21 cellular contexts compared by ENCODE assay signal in the genomic region with DNA sequence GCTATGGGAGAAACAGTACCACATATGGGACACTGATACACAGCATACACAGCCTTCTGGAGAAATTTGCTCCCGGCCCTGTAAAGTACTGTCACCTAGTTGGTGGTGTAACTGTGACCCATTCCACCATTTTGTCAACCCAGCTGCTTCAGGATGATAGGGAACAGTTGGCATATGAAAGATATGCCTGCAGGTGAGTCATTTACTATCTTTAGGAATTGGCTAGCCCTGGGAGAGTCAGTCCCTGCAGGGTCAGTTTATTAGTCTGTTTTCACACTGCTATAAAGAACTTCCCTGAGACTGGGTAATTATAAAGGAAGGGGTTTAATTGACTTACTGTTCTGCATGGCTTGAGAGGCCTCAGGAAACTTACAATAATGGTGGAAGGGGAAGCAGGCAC. TPM values are rescaled to one million over a fixed set of nuclear protein-coding genes. Genes with fewer than 3 reads are reported as not detected.
DNase-seq lines count a peak whose midpoint lies in the region; ATAC-seq, FAIRE-seq and TF ChIP-seq lines count a peak whose summit lies in the region.
"Had no signal": no experiment of that assay in that cellular context is flagged by ENCODE, and none has a peak within 500 bp of the region (broad histone marks: within the 10 kb centered on the region; RNA-seq: fewer than 3 reads in every experiment).

No MANE protein-coding gene starts in this region.

- H3K27ac ChIP-seq in heart right ventricle (no peak overlapping the region), right cardiac atrium (ENCODE audit: low read length) (no peak overlapping the region), foreskin keratinocyte (no peak overlapping the region), psoas muscle (peak overlapping the region; percentile 6), small intestine (ENCODE audit: low read depth in 1 of 2, low read length in 1 of 2) (no peak overlapping the region), body of pancreas (no peak overlapping the region)

- TF ChIP-seq POLR2A in body of pancreas (IDR thresholded peaks at IDR 0.05): no peak

- H3K4me1 ChIP-seq in heart right ventricle (peaks cover 0 to 5% (median 0%) of the 10 kb centered on the region in 9 donors), right cardiac atrium (ENCODE audit: control insufficient read depth, insufficient read depth, low read length) (no peaks in the 10 kb centered on the region), foreskin keratinocyte (peaks cover 5% of the 10 kb centered on the region), psoas muscle (peaks cover 11% of the 10 kb centered on the region), small intestine (ENCODE audit: control insufficient read depth in 2 of 2, insufficient read depth in 1 of 2, low read depth in 1 of 2, low read length in 1 of 2) (no peaks in the 10 kb centered on the region), body of pancreas (no peaks in the 10 kb centered on the region)
- H3K4me1 ChIP-seq: HAP-1 had no signal

- H3K27me3 ChIP-seq in heart right ventricle: no peaks in the 10 kb centered on the region
- no peaks in the 10 kb centered on the region for H3K27me3 ChIP-seq in right cardiac atrium (ENCODE audit: control insufficient read depth, insufficient read depth)
- no peaks in the 10 kb centered on the region for H3K27me3 ChIP-seq in foreskin keratinocyte
- H3K27me3 ChIP-seq in psoas muscle (ENCODE audit: insufficient read depth in 3 of 3, low read length in 2 of 3): no peaks in the 10 kb centered on the region
- no peaks in the 10 kb centered on the region for H3K27me3 ChIP-seq in small intestine (ENCODE audit: control insufficient read depth in 2 of 2, insufficient read depth in 2 of 2, low read length in 2 of 2)
- no peaks in the 10 kb centered on the region for H3K27me3 ChIP-seq in body of pancreas

- WGBS in heart right ventricle, 2 donors: 92 to 100% methylated on average over 1 of the region's 1 CpG
- 98% methylated on average over 1 of the region's 1 CpG for WGBS in right cardiac atrium
- 79 to 94% (median 85%) methylated on average over 1 of the region's 1 CpG for WGBS in psoas muscle, 3 donors
- WGBS in small intestine, 3 donors: 82 to 95% (median 89%) methylated on average over 1 of the region's 1 CpG
- WGBS in body of pancreas, 2 donors: 83 to 100% methylated on average over 1 of the region's 1 CpG

- peaks cover 0 to 4% (median 0%) of the 10 kb centered on the region in 11 donors for H3K9me3 ChIP-seq in heart right ventricle
- H3K9me3 ChIP-seq in right cardiac atrium (ENCODE audit: control insufficient read depth, low read length): no peaks in the 10 kb centered on the region
- H3K9me3 ChIP-seq in psoas muscle: peaks cover 6% of the 10 kb centered on the region
- H3K9me3 ChIP-seq in small intestine (ENCODE audit: control insufficient read depth, low read depth): no peaks in the 10 kb centered on the region
- H3K9me3 ChIP-seq in body of pancreas: no peaks in the 10 kb centered on the region
- H3K9me3 ChIP-seq: HAP-1 had no signal

- no peak overlapping the region for H3K4me3 ChIP-seq in heart right ventricle
- no peak overlapping the region for H3K4me3 ChIP-seq in right cardiac atrium (ENCODE audit: low read length)
- H3K4me3 ChIP-seq in psoas muscle: no peak overlapping the region
- no peak overlapping the region for H3K4me3 ChIP-seq in small intestine (ENCODE audit: low read depth in 1 of 2, low read length in 2 of 2)
- H3K4me3 ChIP-seq in body of pancreas: no peak overlapping the region
- H3K4me3 ChIP-seq: HAP-1 had no signal

- DNase-seq in heart right ventricle: no peak
- no peak for DNase-seq in right cardiac atrium
- DNase-seq in foreskin keratinocyte: no peak
- no peak for DNase-seq in psoas muscle
- peak; percentile 7 for DNase-seq in small intestine
- DNase-seq in body of pancreas: no peak
- DNase-seq: C1 segment of cervical spinal cord; Calu3; CD4-positive, alpha-beta memory T cell; COR-L47; DMS53; DMS79 treated with DMSO at 0.1 percent for 48 hours; GF-D8; GOT3 had no signal

- H3K36me3 ChIP-seq in heart right ventricle (no peaks in the 10 kb centered on the region), psoas muscle (ENCODE audit: insufficient read depth in 1 of 2, low read depth in 1 of 2) (no peaks in the 10 kb centered on the region), small intestine (ENCODE audit: control insufficient read depth in 2 of 2, insufficient read depth in 2 of 2, low read length in 2 of 2) (no peaks in the 10 kb centered on the region), body of pancreas (replicated peaks in 1 of 2; ENCODE audit: insufficient read depth in 1 of 2, low read depth in 2 of 2) (no peaks in the 10 kb centered on the region)
- H3K36me3 ChIP-seq: HAP-1 had no signal

- intact Hi-C loops in heart right ventricle (cut with DNase I): loop anchor here in 1 of 10 donors (10.0 kb wide), 1 partner anchor 62 kb away; no protein-coding TSS in a partner anchor
- intact Hi-C loops in right cardiac atrium (cut with DNase I): no loop called here
- intact Hi-C loops in psoas muscle (cut with DNase I): no loop called here
- intact Hi-C loops in body of pancreas (cut with DNase I): no loop called here

- TF ChIP-seq CTCF in heart right ventricle (IDR thresholded peaks at IDR 0.05) (no peak), foreskin keratinocyte (conservative IDR thresholded peaks at IDR 0.05) (no peak), psoas muscle (IDR thresholded peaks at IDR 0.05) (no peak), body of pancreas (IDR thresholded peaks at IDR 0.05) (no peak)

- FAIRE-seq in small intestine (lab: Jason Lieb, UNC): no peak
- FAIRE-seq: GM12891, GM18507, H54 had no signal

- ATAC-seq in heart right ventricle (peak in 5 of 8 donors; percentile 44 to 77 (median 63)), right cardiac atrium (no peak), foreskin keratinocyte (peak; percentile 15), psoas muscle (peak; percentile 82 to 93 (median 90)), body of pancreas (no peak), HG03095 (IDR thresholded peaks at IDR 0.05; ENCODE audit: unreplicated experiment) (no peak)

RNA-seq across cellular contexts. Expression of a gene that starts 30.0 kb away (rescaled TPM):
- 100 to 1,000 TPM; 104 to 170 (median 145) TPM for total RNA-seq in heart right ventricle
- 100 to 1,000 TPM in 1 of 2 donors, 10 to 100 TPM in 1; 81.7 to 118 TPM for polyA plus RNA-seq in heart right ventricle
- total RNA-seq in right cardiac atrium: 10 to 100 TPM; 55.1 to 76.2 (median 62.9) TPM
- polyA plus RNA-seq in right cardiac atrium: 81.5 TPM
- total RNA-seq in foreskin keratinocyte: 8.4 and 17.9 TPM in 2 replicates
- 6.2 and 9.7 TPM in 2 replicates for polyA plus RNA-seq in foreskin keratinocyte
- total RNA-seq in psoas muscle: 10 to 100 TPM; 33.7 to 78.9 (median 40.4) TPM
- polyA plus RNA-seq in psoas muscle: 10 to 100 TPM; 27.4 to 42.0 (median 27.9) TPM
- polyA plus RNA-seq in small intestine: 10 to 100 TPM in 1 of 3 donors, 1 to 10 TPM in 2; 2.2 to 29.5 (median 6.8) TPM
- 10 to 100 TPM; 38.2 to 48.0 TPM for total RNA-seq in body of pancreas
- total RNA-seq: A673, G401 had no signal

Comparison
In these comparisons a context has a peak if more than half of its experiments do, and no peak if none do; other contexts are left out.
1. ATAC-seq: peak in heart right ventricle (5 of 8), foreskin keratinocyte (single experiment) and psoas muscle (4 of 4); none in right cardiac atrium (0 of 2), body of pancreas (single experiment) and HG03095 (single experiment).